1 cellular context compared by ENCODE assay signal in genomic region chr4:73257995-73258667, GRCh38.
A peak's percentile ranks its signal among the peaks of the same experiment; 100 is the strongest.
TF ChIP-seq lines count a peak whose summit lies in the region.

No MANE protein-coding gene starts in this region.

TF ChIP-seq in HEK293, 187 proteins besides CTCF, POLR2A, EP300 and RAD21 (continued from another document and continues in another):
- TF ChIP-seq HIC1 (tag by site-specific recombination; IDR thresholded peaks at IDR 0.05) (no peak), YY2 (tag by site-specific recombination; IDR thresholded peaks at IDR 0.05) (no peak), ZNF26 (tag by site-specific recombination; IDR thresholded peaks at IDR 0.05) (no peak), ZNF18 (tag by site-specific recombination; IDR thresholded peaks at IDR 0.05) (no peak), ZNF473 (tag by site-specific recombination; IDR thresholded peaks at IDR 0.05) (no peak), ZNF623 (tag by site-specific recombination; IDR thresholded peaks at IDR 0.05) (no peak), ZSCAN5A (tag by site-specific recombination; IDR thresholded peaks at IDR 0.05) (no peak), ZBTB6 (tag by site-specific recombination; IDR thresholded peaks at IDR 0.05) (no peak), ZNF792 (tag by site-specific recombination; IDR thresholded peaks at IDR 0.05) (no peak), ZNF514 (tag by site-specific recombination; IDR thresholded peaks at IDR 0.05) (no peak), ZBTB49 (tag by site-specific recombination; IDR thresholded peaks at IDR 0.05; ENCODE audit: low read depth) (no peak), ZSCAN30 (tag by site-specific recombination; IDR thresholded peaks at IDR 0.05) (peak; percentile 27; the same call in 1 of the 2 replicates), ZBTB44 (tag by site-specific recombination; IDR thresholded peaks at IDR 0.05) (no peak), ZNF266 (tag by site-specific recombination; IDR thresholded peaks at IDR 0.05; ENCODE audit: low read depth) (no peak), ZNF768 (tag by site-specific recombination; IDR thresholded peaks at IDR 0.05) (no peak), ZNF24 (tag by site-specific recombination; IDR thresholded peaks at IDR 0.05) (no peak), ZBTB20 (tag by site-specific recombination; IDR thresholded peaks at IDR 0.05) (no peak), ZFP3 (tag by site-specific recombination; IDR thresholded peaks at IDR 0.05; ENCODE audit: low read depth) (no peak), ZNF138 (tag by site-specific recombination; IDR thresholded peaks at IDR 0.05; ENCODE audit: borderline replicate concordance) (no peak), ZNF513 (tag by site-specific recombination; IDR thresholded peaks at IDR 0.05) (peak; percentile 85), ZBTB48 (tag by site-specific recombination; IDR thresholded peaks at IDR 0.05) (peak; percentile 95), RBAK (tag by site-specific recombination; IDR thresholded peaks at IDR 0.05) (no peak), ZNF223 (tag by site-specific recombination; IDR thresholded peaks at IDR 0.05) (no peak), ZNF362 (tag by site-specific recombination; IDR thresholded peaks at IDR 0.05) (no peak), KLF1 (tag by site-specific recombination; IDR thresholded peaks at IDR 0.05) (no peak), MYNN (tag by site-specific recombination; IDR thresholded peaks at IDR 0.05; ENCODE audit: borderline replicate concordance) (no peak), ZNF10 (tag by site-specific recombination; IDR thresholded peaks at IDR 0.05) (no peak), KLF16 (tag by site-specific recombination; IDR thresholded peaks at IDR 0.05) (peak; percentile 57; the same call in 1 of the 2 replicates), KLF8 (tag by site-specific recombination; IDR thresholded peaks at IDR 0.05) (no peak), ZNF561 (tag by site-specific recombination; IDR thresholded peaks at IDR 0.05; ENCODE audit: borderline replicate concordance) (0 out of 2 replicates have a peak, but pooled peaks have one; percentile 39), SCRT1 (tag by site-specific recombination; IDR thresholded peaks at IDR 0.05; ENCODE audit: borderline replicate concordance) (no peak), ZNF629 (tag by site-specific recombination; IDR thresholded peaks at IDR 0.05) (no peak), SCRT2 (tag by site-specific recombination; IDR thresholded peaks at IDR 0.05) (no peak), ZNF558 (tag by site-specific recombination; IDR thresholded peaks at IDR 0.05) (no peak), ZNF169 (tag by site-specific recombination; IDR thresholded peaks at IDR 0.05) (no peak), KLF7 (tag by site-specific recombination; IDR thresholded peaks at IDR 0.05; ENCODE audit: borderline replicate concordance) (no peak), ZNF114 (tag by site-specific recombination; IDR thresholded peaks at IDR 0.05) (no peak), ZNF510 (tag by site-specific recombination; IDR thresholded peaks at IDR 0.05; ENCODE audit: insufficient replicate concordance) (no peak), SP2 (tag by site-specific recombination; IDR thresholded peaks at IDR 0.05) (peak; percentile 75), ZNF37A (tag by site-specific recombination; IDR thresholded peaks at IDR 0.05) (no peak), ZNF335 (tag by site-specific recombination; conservative IDR thresholded peaks at IDR 0.05) (peak; percentile 30; the same call in 1 of the 2 replicates), ATF2 (tag by site-specific recombination; IDR thresholded peaks at IDR 0.05; ENCODE audit: low read depth) (no peak), ZBTB21 (tag by site-specific recombination; IDR thresholded peaks at IDR 0.05) (no peak), EGR2 (tag by site-specific recombination; IDR thresholded peaks at IDR 0.05; ENCODE audit: low read depth) (peak; percentile 89), ZNF202 (tag by site-specific recombination; IDR thresholded peaks at IDR 0.05; ENCODE audit: borderline replicate concordance) (no peak), ZNF596 (tag by site-specific recombination; IDR thresholded peaks at IDR 0.05) (no peak), ZNF280C (tag by site-specific recombination; IDR thresholded peaks at IDR 0.05) (no peak)
